Comparison of ENCODE assay signal across 16 cellular contexts in genomic region chr1:183223467-183223866, GRCh38. TPM values are rescaled to one million over a fixed set of nuclear protein-coding genes. Genes with fewer than 3 reads are reported as not detected.
DNase-seq lines count a peak whose midpoint lies in the region; ATAC-seq and TF ChIP-seq lines count a peak whose summit lies in the region.
"Had no signal": no experiment of that assay in that cellular context is flagged by ENCODE, and none has a peak within 500 bp of the region (broad histone marks: within the 10 kb centered on the region; RNA-seq: fewer than 3 reads in every experiment).

No MANE protein-coding gene starts in this region.

- no peak for ATAC-seq in stimulated activated naive CD8-positive, alpha-beta T cell treated with anti-CD3 and anti-CD28 coated beads, Interleukin-15, Interleukin-2, amounts not matched to agents 100 U/mL and 50 U/mL, for 24 hours
- ATAC-seq: HCT116 had no signal

- 34 to 51% methylated on average over 3 of the region's 3 CpGs for WGBS in thyroid gland, 2 donors

- no peak for TF ChIP-seq POLR2A in thyroid gland (IDR thresholded peaks at IDR 0.05)

- no peaks in the 10 kb centered on the region for H3K36me3 ChIP-seq in thyroid gland

- TF ChIP-seq CTCF in thyroid gland (IDR thresholded peaks at IDR 0.05), result no peak

- peak overlapping the region; percentile 7 to 38 (median 37) for H3K27ac ChIP-seq in thyroid gland
- no peak overlapping the region for H3K27ac ChIP-seq in caudate nucleus (ENCODE audit: low read depth, low read length)
- H3K27ac ChIP-seq: 22Rv1, PC-9 had no signal

- no peaks in the 10 kb centered on the region for H3K9me3 ChIP-seq in thyroid gland

- H3K4me1 ChIP-seq in thyroid gland, result peaks cover 16 to 31% of the 10 kb centered on the region in 2 donors

- DNase-seq in DMS53 (lab: John Stamatoyannopoulos, UW) (peak; percentile 17), DMS53 treated with DMSO at 0.1 percent for 48 hours (lab: John Stamatoyannopoulos, UW; ENCODE audit: unreplicated experiment) (no peak), amniotic epithelial cell (ENCODE audit: low read depth) (peak; percentile 36), kidney glomerular epithelial cell (lab: John Stamatoyannopoulos, UW) (peak; percentile 96), thyroid gland (peak; percentile 36 to 40), caudate nucleus (lab: John Stamatoyannopoulos, UW) (no peak), GOT3 (lab: John Stamatoyannopoulos, UW) (no peak)
- no peak for DNase-seq in stimulated activated naive CD8-positive, alpha-beta T cell treated with anti-CD3 and anti-CD28 coated beads, Interleukin-15, Interleukin-2, amounts not matched to agents 100 U/mL and 50 U/mL, for 24 hours
- DNase-seq: C1 segment of cervical spinal cord, KG1, NCI-H146, NCI-H2081, NCI-H510A, PC-9 had no signal

- H3K4me3 ChIP-seq in thyroid gland (replicated peaks in 1 of 3), result no peak overlapping the region
- H3K4me3 ChIP-seq: PC-9 had no signal

- intact Hi-C loops in thyroid gland (cut with DNase I), result no loop called here

- no peaks in the 10 kb centered on the region for H3K27me3 ChIP-seq in thyroid gland

RNA-seq across cellular contexts. Expression of gene LAMC2, which starts 37.4 kb away (rescaled TPM):
- 10 to 100 TPM; 24.3 to 53.4 (median 27.9) TPM for total RNA-seq in thyroid gland

Comparison
In these comparisons a context has a peak if more than half of its experiments do, and no peak if none do; other contexts are left out.
1. DNase-seq: peak in DMS53 (single experiment), amniotic epithelial cell (single experiment), kidney glomerular epithelial cell (single experiment) and thyroid gland (2 of 2); none in DMS53 treated with DMSO at 0.1 percent for 48 hours (single experiment), stimulated activated naive CD8-positive, alpha-beta T cell treated with anti-CD3 and anti-CD28 coated beads, Interleukin-15, Interleukin-2, amounts not matched to agents 100 U/mL and 50 U/mL, for 24 hours (single experiment), caudate nucleus (0 of 61) and GOT3 (single experiment).